In the genomic region with DNA sequence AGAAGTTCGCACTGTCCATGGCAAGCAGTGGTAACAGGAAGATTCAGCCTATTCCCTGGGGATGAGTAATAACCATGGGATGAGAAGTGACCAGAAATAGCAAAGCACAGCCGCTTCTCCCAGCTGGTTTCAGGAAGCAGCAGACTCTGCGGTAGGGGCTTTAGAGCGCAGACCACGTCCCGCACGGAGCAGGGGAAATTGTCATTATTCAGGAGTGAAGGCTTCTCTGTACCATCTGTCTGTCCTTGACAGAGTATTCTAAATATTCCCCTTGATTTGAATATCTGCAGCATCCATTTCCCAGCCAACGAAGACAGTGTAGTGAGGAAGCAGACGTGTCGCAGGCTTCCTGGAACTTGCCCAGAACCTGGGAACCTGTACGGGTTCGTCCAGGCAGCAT, we compare ENCODE assay signal across 16 cellular contexts.
DNase-seq lines count a peak whose midpoint lies in the region; ATAC-seq and TF ChIP-seq lines count a peak whose summit lies in the region.
"Had no signal": no experiment of that assay in that cellular context is flagged by ENCODE, and none has a peak within 500 bp of the region (broad histone marks: within the 10 kb centered on the region; RNA-seq: fewer than 3 reads in every experiment).

No MANE protein-coding gene starts in this region.

- DNase-seq in Right ventricle myocardium superior (no peak), left cardiac atrium (no peak), astrocyte of the spinal cord (ENCODE audit: low read depth, low spot score) (peak; percentile 37), kidney tubule cell (ENCODE audit: low spot score) (peak; percentile 2), RKO (ENCODE audit: low spot score) (no peak), NCI-H146 treated with DMSO at 0.1 percent for 48 hours (lab: John Stamatoyannopoulos, UW; ENCODE audit: unreplicated experiment) (no peak), dedifferentiated amniotic fluid mesenchymal stem cell (ENCODE audit: extremely low spot score) (no peak), epidermal melanocyte (ENCODE audit: insufficient read length, low spot score) (no peak)
- DNase-seq: activated CD8-positive, alpha-beta memory T cell treated with anti-CD3 and anti-CD28 coated beads for 24 hours; aorta; GF-D8; MM.1S; NCI-H2029; ovary; T-helper 1 cell had no signal

- H3K4me3 ChIP-seq in astrocyte of the spinal cord (ENCODE audit: low read depth, low read length) = no peak overlapping the region
- H3K4me3 ChIP-seq: A549, ovary had no signal

- ATAC-seq in Right ventricle myocardium superior (ENCODE audit: poor library complexity) (peak; percentile 58), left cardiac atrium (no peak)
- ATAC-seq: A549 had no signal

- no peak for TF ChIP-seq CTCF in astrocyte of the spinal cord (IDR thresholded peaks at IDR 0.05; ENCODE audit: low read depth, low read length)

- intact Hi-C loops in Right ventricle myocardium superior (cut with DNase I) = no loop called here
- intact Hi-C loops in left cardiac atrium (cut with DNase I) = no loop called here

- in situ Hi-C loops in astrocyte of the spinal cord (cut with HindIII; ENCODE audit: low sequenced_read_pairs) = no loop called here

Comparison
In these comparisons a context has a peak if more than half of its experiments do, and no peak if none do; other contexts are left out.
1. DNase-seq: peak in astrocyte of the spinal cord (single experiment) and kidney tubule cell (single experiment); none in Right ventricle myocardium superior (single experiment), left cardiac atrium (single experiment), RKO (single experiment), NCI-H146 treated with DMSO at 0.1 percent for 48 hours (single experiment), dedifferentiated amniotic fluid mesenchymal stem cell (single experiment) and epidermal melanocyte (single experiment).